Comparison of ENCODE assay signal across 1 cellular context in genomic region chr22:17962168-17962567, GRCh38.
TF ChIP-seq lines count a peak whose summit lies in the region.

No MANE protein-coding gene starts in this region.

TF ChIP-seq in IMR-90, 13 proteins besides CTCF, POLR2A, EP300 and RAD21 (continued from another document):
- no peak for TF ChIP-seq USF2 (IDR thresholded peaks at IDR 0.05; ENCODE audit: low read depth, low read length)
